21 cellular contexts compared by ENCODE assay signal in the genomic region with DNA sequence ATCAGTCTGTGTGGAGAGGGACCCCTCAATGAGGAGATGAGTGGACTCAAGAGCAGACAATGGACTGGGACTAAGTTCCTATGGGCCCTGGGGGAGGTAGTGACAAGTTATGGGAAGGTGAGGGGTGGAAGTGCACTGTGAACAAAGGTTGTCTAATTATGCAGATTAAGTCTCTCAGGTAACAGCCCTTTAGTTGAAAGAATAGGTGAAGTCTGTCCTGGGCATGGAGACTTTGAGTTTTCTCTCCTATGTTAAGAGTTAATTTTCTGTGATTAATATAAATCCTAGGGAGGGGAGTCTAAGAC.
DNase-seq lines count a peak whose midpoint lies in the region; ATAC-seq, FAIRE-seq and TF ChIP-seq lines count a peak whose summit lies in the region.
"Had no signal": no experiment of that assay in that cellular context is flagged by ENCODE, and none has a peak within 500 bp of the region (broad histone marks: within the 10 kb centered on the region; RNA-seq: fewer than 3 reads in every experiment).

No MANE protein-coding gene starts in this region.

- H3K27me3 Mint-ChIP-seq in activated naive CD4-positive, alpha-beta T cell treated with anti-CD3 and anti-CD28 coated beads for 36 hours (ENCODE audit: low read depth): no peaks in the 10 kb centered on the region
- no peaks in the 10 kb centered on the region for H3K27me3 Mint-ChIP-seq in IgD-negative memory B cell
- H3K27me3 Mint-ChIP-seq in astrocyte (ENCODE audit: low read depth, unreplicated experiment): peaks cover 15% of the 10 kb centered on the region
- no peaks in the 10 kb centered on the region for H3K27me3 Mint-ChIP-seq in stimulated activated naive B cell treated with anti-CD40 and anti-IgM and Interleukin-4, amounts not matched to agents 10 μg/mL and 1 μg/mL and 100 μg/mL, for 72 hours

- TF ChIP-seq CTCF in astrocyte (IDR thresholded peaks at IDR 0.05; ENCODE audit: insufficient read depth, low read depth, low read length): no peak

- H3K27ac Mint-ChIP-seq in activated naive CD4-positive, alpha-beta T cell treated with anti-CD3 and anti-CD28 coated beads for 36 hours: peak overlapping the region; percentile 15
- H3K27ac Mint-ChIP-seq in IgD-negative memory B cell (peak overlapping the region in 2 of 3 donors; percentile 17 to 82), astrocyte (ENCODE audit: unreplicated experiment) (peak overlapping the region; percentile 72)
- H3K27ac Mint-ChIP-seq in stimulated activated naive B cell treated with anti-CD40 and anti-IgM and Interleukin-4, amounts not matched to agents 10 μg/mL and 1 μg/mL and 100 μg/mL, for 72 hours: peak overlapping the region; percentile 96
- H3K27ac Mint-ChIP-seq: activated T-helper 1 cell treated with anti-CD3 and anti-CD28 coated beads, Interleukin-12 subunit alpha, Interleukin-12 subunit beta, Interleukin-2, Interleukin-4 antibody, amounts not matched to agents 30 ng/mL and 10 ng/mL and 1 ng/mL, durations not matched to agents 14 hours and 24 hours and 36 hours; mesothelial cell of epicardium; progenitor cell of endocrine pancreas had no signal

- CTCF ChIA-PET in activated naive CD4-positive, alpha-beta T cell treated with anti-CD3 and anti-CD28 coated beads for 36 hours (lab: Charles Lee): no interaction called here

- H3K9me2 ChIP-seq in GM23248 (ENCODE audit: insufficient read depth): no peaks in the 10 kb centered on the region

- no peak for ATAC-seq in stimulated activated naive B cell treated with anti-CD40 and anti-IgM and Interleukin-4, amounts not matched to agents 10 μg/mL and 1 μg/mL and 100 μg/mL, for 72 hours (replicated peaks)

- H3K9me3 Mint-ChIP-seq in activated naive CD4-positive, alpha-beta T cell treated with anti-CD3 and anti-CD28 coated beads for 36 hours: peaks cover 3% of the 10 kb centered on the region
- H3K9me3 Mint-ChIP-seq in IgD-negative memory B cell (no peaks in the 10 kb centered on the region), astrocyte (ENCODE audit: unreplicated experiment) (peaks cover 7% of the 10 kb centered on the region)
- no peaks in the 10 kb centered on the region for H3K9me3 Mint-ChIP-seq in stimulated activated naive B cell treated with anti-CD40 and anti-IgM and Interleukin-4, amounts not matched to agents 10 μg/mL and 1 μg/mL and 100 μg/mL, for 72 hours
- H3K9me3 Mint-ChIP-seq: activated T-helper 1 cell treated with anti-CD3 and anti-CD28 coated beads, Interleukin-12 subunit alpha, Interleukin-12 subunit beta, Interleukin-2, Interleukin-4 antibody, amounts not matched to agents 30 ng/mL and 10 ng/mL and 1 ng/mL, durations not matched to agents 14 hours and 24 hours and 36 hours; mesothelial cell of epicardium had no signal

- DNase-seq in activated naive CD4-positive, alpha-beta T cell treated with anti-CD3 and anti-CD28 coated beads for 36 hours: no peak
- no peak for DNase-seq in activated naive CD4-positive, alpha-beta T cell (lab: John Stamatoyannopoulos, UW)
- DNase-seq in astrocyte (ENCODE audit: low read depth) (no peak), NCI-H1694 treated with DMSO at 0.1 percent for 48 hours (lab: John Stamatoyannopoulos, UW) (no peak), GM23248 (no peak)
- no peak for DNase-seq in stimulated activated naive B cell treated with anti-CD40 and anti-IgM and Interleukin-4, amounts not matched to agents 10 μg/mL and 1 μg/mL and 100 μg/mL, for 72 hours
- DNase-seq in activated CD4-positive, alpha-beta T cell treated with anti-CD3 and anti-CD28 coated beads for 48 hours: no peak
- DNase-seq: central memory CD4-positive, alpha-beta T cell; DMS53; effector CD8-positive, alpha-beta T cell; esophagus squamous epithelium; NCI-H1436 treated with DMSO at 0.1 percent for 48 hours; NCI-H748 treated with DMSO at 0.1 percent for 48 hours; SHP77; stimulated activated CD4-positive, alpha-beta T cell treated with anti-CD3 and anti-CD28 coated beads, Interleukin-2, amount 100 ng/mL, for 48 hours had no signal

- H3K9ac ChIP-seq in astrocyte (ENCODE audit: low read length) (no peak overlapping the region), GM23248 (no peak overlapping the region)
- H3K9ac ChIP-seq: neural progenitor cell had no signal

- in situ Hi-C loops in GM23248 (cut with MboI): no loop called here

- H3K27ac ChIP-seq in astrocyte (ENCODE audit: low read depth, low read length) (no peak overlapping the region), GM23248 (no peak overlapping the region)
- H3K27ac ChIP-seq: esophagus squamous epithelium, neural progenitor cell, skin epidermis had no signal

- FAIRE-seq in astrocyte (lab: Jason Lieb, UNC): no peak

- H3K4me1 ChIP-seq in astrocyte (ENCODE audit: insufficient read depth, low read length) (no peaks in the 10 kb centered on the region), GM23248 (ENCODE audit: insufficient read depth) (no peaks in the 10 kb centered on the region)
- H3K4me1 ChIP-seq: esophagus squamous epithelium had no signal

- H3K79me2 ChIP-seq in astrocyte (ENCODE audit: insufficient read depth, low read length): no peaks in the 10 kb centered on the region
- H3K79me2 ChIP-seq in GM23248 (ENCODE audit: insufficient read depth): no peaks in the 10 kb centered on the region

- H4K20me1 ChIP-seq in astrocyte (ENCODE audit: insufficient read depth, low read length) (no peaks in the 10 kb centered on the region), GM23248 (ENCODE audit: insufficient read depth) (no peaks in the 10 kb centered on the region)

- peaks cover 24% of the 10 kb centered on the region for H3K4me1 Mint-ChIP-seq in activated naive CD4-positive, alpha-beta T cell treated with anti-CD3 and anti-CD28 coated beads for 36 hours (ENCODE audit: low read depth)
- H3K4me1 Mint-ChIP-seq in IgD-negative memory B cell (peaks cover 6 to 15% (median 11%) of the 10 kb centered on the region in 3 donors), astrocyte (ENCODE audit: low read depth, unreplicated experiment) (peaks cover 10% of the 10 kb centered on the region)
- H3K4me1 Mint-ChIP-seq in stimulated activated naive B cell treated with anti-CD40 and anti-IgM and Interleukin-4, amounts not matched to agents 10 μg/mL and 1 μg/mL and 100 μg/mL, for 72 hours: peaks cover 27 to 30% of the 10 kb centered on the region in 2 donors
- H3K4me1 Mint-ChIP-seq: mesothelial cell of epicardium had no signal

- H2AFZ ChIP-seq in astrocyte (ENCODE audit: low read depth, low read length): no peak overlapping the region
- no peak overlapping the region for H2AFZ ChIP-seq in GM23248
- H2AFZ ChIP-seq: neural progenitor cell had no signal

- peaks cover 10% of the 10 kb centered on the region for H3K36me3 Mint-ChIP-seq in activated naive CD4-positive, alpha-beta T cell treated with anti-CD3 and anti-CD28 coated beads for 36 hours (ENCODE audit: low read depth)
- H3K36me3 Mint-ChIP-seq in IgD-negative memory B cell (peaks cover 5% of the 10 kb centered on the region), astrocyte (ENCODE audit: low read depth, unreplicated experiment) (peaks cover 19% of the 10 kb centered on the region)
- peaks cover 5 to 17% of the 10 kb centered on the region in 2 donors for H3K36me3 Mint-ChIP-seq in stimulated activated naive B cell treated with anti-CD40 and anti-IgM and Interleukin-4, amounts not matched to agents 10 μg/mL and 1 μg/mL and 100 μg/mL, for 72 hours
- H3K36me3 Mint-ChIP-seq: mesothelial cell of epicardium had no signal

- intact Hi-C loops in activated naive CD4-positive, alpha-beta T cell treated with anti-CD3 and anti-CD28 coated beads for 36 hours (cut with micrococcal nuclease): no loop called here

- no peaks in the 10 kb centered on the region for H3F3A ChIP-seq in GM23248 (ENCODE audit: insufficient read depth)

- H3K4me2 ChIP-seq in astrocyte (ENCODE audit: low read length) (no peak overlapping the region), GM23248 (ENCODE audit: unreplicated experiment) (no peak overlapping the region)
- H3K4me2 ChIP-seq: neural progenitor cell had no signal

- H3K4me3 ChIP-seq in astrocyte (ENCODE audit: insufficient read depth, low read depth, low read length): no peak overlapping the region
- H3K4me3 ChIP-seq in GM23248: no peak overlapping the region
- H3K4me3 ChIP-seq: esophagus squamous epithelium, neural progenitor cell, skin epidermis had no signal

- H3K27me3 ChIP-seq in astrocyte (ENCODE audit: insufficient read depth, low read length) (no peaks in the 10 kb centered on the region), GM23248 (replicated peaks; ENCODE audit: insufficient read depth) (peaks cover 3% of the 10 kb centered on the region; the same call in 1 of the 2 replicates)
- H3K27me3 ChIP-seq: esophagus squamous epithelium, neural progenitor cell had no signal

- no peak overlapping the region for H3K4me3 Mint-ChIP-seq in activated naive CD4-positive, alpha-beta T cell treated with anti-CD3 and anti-CD28 coated beads for 36 hours
- peak overlapping the region in 1 of 4 donors; percentile 78 for H3K4me3 Mint-ChIP-seq in IgD-negative memory B cell
- H3K4me3 Mint-ChIP-seq in astrocyte (ENCODE audit: unreplicated experiment): no peak overlapping the region
- peak overlapping the region; percentile 75 to 80 for H3K4me3 Mint-ChIP-seq in stimulated activated naive B cell treated with anti-CD40 and anti-IgM and Interleukin-4, amounts not matched to agents 10 μg/mL and 1 μg/mL and 100 μg/mL, for 72 hours
- H3K4me3 Mint-ChIP-seq: activated T-helper 1 cell treated with anti-CD3 and anti-CD28 coated beads, Interleukin-12 subunit alpha, Interleukin-12 subunit beta, Interleukin-2, Interleukin-4 antibody, amounts not matched to agents 30 ng/mL and 10 ng/mL and 1 ng/mL, durations not matched to agents 14 hours and 24 hours and 36 hours; mesothelial cell of epicardium; neural progenitor cell had no signal

- H3K9me3 ChIP-seq in astrocyte (ENCODE audit: insufficient read depth, low read depth, low read length) (no peaks in the 10 kb centered on the region), GM23248 (ENCODE audit: low read depth) (no peaks in the 10 kb centered on the region)
- H3K9me3 ChIP-seq: esophagus squamous epithelium had no signal

- H3K36me3 ChIP-seq in astrocyte (ENCODE audit: insufficient read depth, low read length) (no peaks in the 10 kb centered on the region), GM23248 (ENCODE audit: low read depth) (no peaks in the 10 kb centered on the region)
- H3K36me3 ChIP-seq: esophagus squamous epithelium, neural progenitor cell had no signal

Comparison
In these comparisons a context has a peak if more than half of its experiments do, and no peak if none do; other contexts are left out.
1. H3K27ac Mint-ChIP-seq: peak in every context shown above with its lines; median percentile 96 in stimulated activated naive B cell treated with anti-CD40 and anti-IgM and Interleukin-4, amounts not matched to agents 10 μg/mL and 1 μg/mL and 100 μg/mL, for 72 hours; 72 in astrocyte; 50 in IgD-negative memory B cell; 15 in activated naive CD4-positive, alpha-beta T cell treated with anti-CD3 and anti-CD28 coated beads for 36 hours.
2. H3K4me3 Mint-ChIP-seq: peak in stimulated activated naive B cell treated with anti-CD40 and anti-IgM and Interleukin-4, amounts not matched to agents 10 μg/mL and 1 μg/mL and 100 μg/mL, for 72 hours (2 of 2); none in activated naive CD4-positive, alpha-beta T cell treated with anti-CD3 and anti-CD28 coated beads for 36 hours (single experiment) and astrocyte (single experiment).